Comparison of ENCODE assay signal across 18 cellular contexts in the genomic region with DNA sequence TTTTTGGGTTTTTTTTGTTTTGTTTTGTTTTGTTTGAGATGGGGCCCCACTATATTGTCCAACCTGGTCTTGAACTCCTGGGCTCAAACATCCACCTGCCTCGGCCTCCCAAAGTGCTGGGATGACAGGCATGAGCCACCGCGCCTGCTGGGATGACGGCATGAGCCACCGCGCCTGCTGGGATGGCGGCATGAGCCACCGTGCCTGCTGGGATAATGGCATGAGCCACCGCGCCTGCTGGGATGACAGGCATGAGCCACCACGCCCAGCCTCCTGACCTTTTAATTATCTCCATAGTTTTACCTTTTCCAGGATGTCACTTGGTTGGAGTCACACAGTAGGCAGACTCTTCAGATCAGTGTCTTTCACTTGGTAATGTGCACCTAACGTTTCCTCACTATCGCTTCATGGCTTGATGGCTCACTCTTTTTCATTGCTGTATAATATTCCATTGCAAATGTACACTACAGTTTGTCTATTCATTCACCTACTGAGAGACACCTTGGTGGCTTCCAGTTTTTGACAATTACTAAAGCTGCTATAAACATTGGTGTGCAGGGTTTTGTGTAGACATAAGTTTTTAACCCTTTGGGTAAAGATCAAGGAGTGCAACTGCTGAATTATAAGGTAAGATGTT. TPM values are rescaled to one million over a fixed set of nuclear protein-coding genes. Genes with fewer than 3 reads are reported as not detected.
DNase-seq lines count a peak whose midpoint lies in the region; ATAC-seq and TF ChIP-seq lines count a peak whose summit lies in the region.
"Had no signal": no experiment of that assay in that cellular context is flagged by ENCODE, and none has a peak within 500 bp of the region (broad histone marks: within the 10 kb centered on the region; RNA-seq: fewer than 3 reads in every experiment).

No MANE protein-coding gene starts in this region.

- peaks cover 0 to 7% (median 0%) of the 10 kb centered on the region in 3 experiments for H3K27me3 ChIP-seq in neuronal stem cell (ENCODE audit: control insufficient read depth in 3 of 3, insufficient read depth in 3 of 3, low read depth in 1 of 3, low read length in 3 of 3)

- no peak for ATAC-seq in HG02678 (IDR thresholded peaks at IDR 0.05; ENCODE audit: unreplicated experiment)
- ATAC-seq in HG02798 (IDR thresholded peaks at IDR 0.05; ENCODE audit: poor library complexity, unreplicated experiment): no peak
- ATAC-seq: A549, GM23338 had no signal

- H3K18ac ChIP-seq in neuronal stem cell (ENCODE audit: low read length): no peak overlapping the region

- H4K91ac ChIP-seq in neuronal stem cell (ENCODE audit: low read depth, low read length, poor library complexity): no peak overlapping the region

- no peak overlapping the region for H3K4me3 ChIP-seq in HEK293 (ENCODE audit: low read depth, low read length)
- no peak overlapping the region for H3K4me3 ChIP-seq in neuronal stem cell (ENCODE audit: low read length in 2 of 2)
- H3K4me3 ChIP-seq: A549, GM23338 had no signal

- H3K9me3 ChIP-seq in HEK293 (ENCODE audit: control insufficient read depth, insufficient read depth, low read depth, low read length) (no peaks in the 10 kb centered on the region), neuronal stem cell (replicated peaks in 1 of 2; ENCODE audit: control insufficient read depth in 2 of 2, insufficient read depth in 1 of 2, low read depth in 1 of 2, low read length in 2 of 2) (no peaks in the 10 kb centered on the region)
- H3K9me3 ChIP-seq: A549 had no signal

- H2BK5ac ChIP-seq in neuronal stem cell (ENCODE audit: low read length): no peak overlapping the region

- H2BK15ac ChIP-seq in neuronal stem cell (ENCODE audit: low read length): no peak overlapping the region

- H2BK12ac ChIP-seq in neuronal stem cell (ENCODE audit: low read length): no peak overlapping the region

- no peak overlapping the region for H3K4me2 ChIP-seq in neuronal stem cell (ENCODE audit: insufficient read depth, low read length, poor library complexity, severe bottlenecking)
- H3K4me2 ChIP-seq: A549, GM23338 had no signal

- H3K14ac ChIP-seq in neuronal stem cell (ENCODE audit: low read length): no peak overlapping the region

- WGBS in neuronal stem cell (ENCODE audit: extremely low coverage in 2 of 2, insufficient read length in 2 of 2, insufficient replicate concordance in 1 of 2), 2 donors: no CpG with 5 or more reads among the region's 13 CpGs

- H3K27ac ChIP-seq in HEK293 (ENCODE audit: extremely low read depth, low read depth, low read length) (no peak overlapping the region), RWPE1 (peak overlapping the region; percentile 37; the same call in 1 of the 2 replicates), neuronal stem cell (replicated peaks; ENCODE audit: low read length) (no peak overlapping the region)
- H3K27ac ChIP-seq: 22Rv1, C4-2B had no signal

- H2AFZ ChIP-seq in neuronal stem cell (ENCODE audit: low read length): no peak overlapping the region
- H2AFZ ChIP-seq: GM23338 had no signal

- POLR2A ChIA-PET in HEK293 (lab: Yijun Ruan, JAX): no interaction called here
- POLR2A ChIA-PET in RWPE1 (lab: Yijun Ruan, JAX; ENCODE audit: low non-redundant PET): no interaction called here

- H3K4ac ChIP-seq in neuronal stem cell (ENCODE audit: low read length): no peak overlapping the region

- H4K8ac ChIP-seq in neuronal stem cell (ENCODE audit: low read depth, low read length): peak overlapping the region; percentile 86

- H2AK5ac ChIP-seq in neuronal stem cell (ENCODE audit: low read depth, low read length): peak overlapping the region; percentile 27

- H2BK120ac ChIP-seq in neuronal stem cell (ENCODE audit: low read depth, low read length): no peak overlapping the region

- H3K4me1 ChIP-seq in HEK293 (ENCODE audit: control insufficient read depth, insufficient read depth, low read length) (peaks cover 6% of the 10 kb centered on the region), neuronal stem cell (ENCODE audit: control insufficient read depth in 2 of 2, insufficient read depth in 1 of 2, low read depth in 1 of 2, low read length in 2 of 2) (no peaks in the 10 kb centered on the region)

- CTCF ChIA-PET in HEK293 (lab: Yijun Ruan, JAX) (no interaction called here), RWPE1 (lab: Yijun Ruan, JAX) (no interaction called here)

- H3K79me1 ChIP-seq in neuronal stem cell (ENCODE audit: low read depth, low read length): peaks cover 3% of the 10 kb centered on the region

- no peak overlapping the region for H3K23ac ChIP-seq in neuronal stem cell (ENCODE audit: low read depth, low read length, poor library complexity)

- TF ChIP-seq CTCF in HEK293 (tag by site-specific recombination; IDR thresholded peaks at IDR 0.05) (no peak), RWPE1 (conservative IDR thresholded peaks at IDR 0.05; ENCODE audit: low read depth) (no peak)

- H3K36me3 ChIP-seq in HEK293 (ENCODE audit: control insufficient read depth in 2 of 2, insufficient read depth in 1 of 2, low read length in 2 of 2) (no peaks in the 10 kb centered on the region), neuronal stem cell (replicated peaks in 1 of 2; ENCODE audit: control insufficient read depth in 2 of 2, insufficient read depth in 2 of 2, low read length in 2 of 2) (no peaks in the 10 kb centered on the region)

- DNase-seq in NCI-H1417 (lab: John Stamatoyannopoulos, UW) (peak in 2 of 3 experiments; percentile 16 to 34), NCI-H1417 treated with DMSO at 0.1 percent for 48 hours (lab: John Stamatoyannopoulos, UW) (no peak), RWPE1 (ENCODE audit: low spot score) (no peak), neuronal stem cell (ENCODE audit: low spot score) (no peak), amygdala (lab: John Stamatoyannopoulos, UW) (no peak)
- DNase-seq: AML-193; CD4-positive, alpha-beta T cell; DMS153; DMS79; GDM1; H7 had no signal

- H3K9ac ChIP-seq in neuronal stem cell (ENCODE audit: low read depth, low read length, poor library complexity): no peak overlapping the region

TF ChIP-seq in HEK293, 187 proteins besides CTCF, POLR2A, EP300 and RAD21 (continues in another document):
- TF ChIP-seq, protein P1, sequence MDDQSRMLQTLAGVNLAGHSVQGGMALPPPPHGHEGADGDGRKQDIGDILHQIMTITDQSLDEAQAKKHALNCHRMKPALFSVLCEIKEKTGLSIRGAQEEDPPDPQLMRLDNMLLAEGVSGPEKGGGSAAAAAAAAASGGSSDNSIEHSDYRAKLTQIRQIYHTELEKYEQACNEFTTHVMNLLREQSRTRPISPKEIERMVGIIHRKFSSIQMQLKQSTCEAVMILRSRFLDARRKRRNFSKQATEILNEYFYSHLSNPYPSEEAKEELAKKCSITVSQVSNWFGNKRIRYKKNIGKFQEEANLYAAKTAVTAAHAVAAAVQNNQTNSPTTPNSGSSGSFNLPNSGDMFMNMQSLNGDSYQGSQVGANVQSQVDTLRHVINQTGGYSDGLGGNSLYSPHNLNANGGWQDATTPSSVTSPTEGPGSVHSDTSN (CRISPR knock-in tag; IDR thresholded peaks at IDR 0.05): no peak
- TF ChIP-seq ZNF274 (IDR thresholded peaks at IDR 0.05; ENCODE audit: low read length): no peak
- no peak for TF ChIP-seq ZNF274 (tag by site-specific recombination; IDR thresholded peaks at IDR 0.05; ENCODE audit: borderline replicate concordance)
- TF ChIP-seq ZNF48 (tag by site-specific recombination; IDR thresholded peaks at IDR 0.05): no peak
- no peak for TF ChIP-seq ZNF555 (tag by site-specific recombination; conservative IDR thresholded peaks at IDR 0.05)
- TF ChIP-seq, protein P2, sequence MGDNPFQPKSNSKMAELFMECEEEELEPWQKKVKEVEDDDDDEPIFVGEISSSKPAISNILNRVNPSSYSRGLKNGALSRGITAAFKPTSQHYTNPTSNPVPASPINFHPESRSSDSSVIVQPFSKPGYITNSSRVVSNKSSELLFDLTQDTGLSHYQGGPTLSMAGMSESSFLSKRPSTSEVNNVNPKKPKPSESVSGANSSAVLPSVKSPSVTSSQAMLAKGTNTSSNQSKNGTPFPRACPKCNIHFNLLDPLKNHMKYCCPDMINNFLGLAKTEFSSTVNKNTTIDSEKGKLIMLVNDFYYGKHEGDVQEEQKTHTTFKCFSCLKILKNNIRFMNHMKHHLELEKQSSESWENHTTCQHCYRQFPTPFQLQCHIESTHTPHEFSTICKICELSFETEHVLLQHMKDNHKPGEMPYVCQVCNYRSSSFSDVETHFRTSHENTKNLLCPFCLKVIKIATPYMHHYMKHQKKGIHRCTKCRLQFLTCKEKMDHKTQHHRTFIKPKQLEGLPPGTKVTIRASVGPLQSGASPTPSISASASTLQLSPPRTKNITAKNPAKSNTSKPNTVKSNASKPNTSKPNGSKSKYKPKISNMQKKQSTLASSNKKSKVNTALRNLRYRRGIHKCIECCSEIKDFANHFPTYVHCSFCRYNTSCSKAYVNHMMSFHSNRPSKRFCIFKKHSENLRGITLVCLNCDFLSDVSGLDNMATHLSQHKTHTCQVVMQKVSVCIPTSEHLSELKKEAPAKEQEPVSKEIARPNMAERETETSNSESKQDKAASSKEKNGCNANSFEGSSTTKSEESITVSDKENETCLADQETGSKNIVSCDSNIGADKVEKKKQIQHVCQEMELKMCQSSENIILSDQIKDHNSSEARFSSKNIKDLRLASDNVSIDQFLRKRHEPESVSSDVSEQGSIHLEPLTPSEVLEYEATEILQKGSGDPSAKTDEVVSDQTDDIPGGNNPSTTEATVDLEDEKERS (tag by site-specific recombination; IDR thresholded peaks at IDR 0.05): peak; percentile 94
- no peak for TF ChIP-seq ZSCAN30 (tag by site-specific recombination; IDR thresholded peaks at IDR 0.05)
- TF ChIP-seq, protein P3, sequence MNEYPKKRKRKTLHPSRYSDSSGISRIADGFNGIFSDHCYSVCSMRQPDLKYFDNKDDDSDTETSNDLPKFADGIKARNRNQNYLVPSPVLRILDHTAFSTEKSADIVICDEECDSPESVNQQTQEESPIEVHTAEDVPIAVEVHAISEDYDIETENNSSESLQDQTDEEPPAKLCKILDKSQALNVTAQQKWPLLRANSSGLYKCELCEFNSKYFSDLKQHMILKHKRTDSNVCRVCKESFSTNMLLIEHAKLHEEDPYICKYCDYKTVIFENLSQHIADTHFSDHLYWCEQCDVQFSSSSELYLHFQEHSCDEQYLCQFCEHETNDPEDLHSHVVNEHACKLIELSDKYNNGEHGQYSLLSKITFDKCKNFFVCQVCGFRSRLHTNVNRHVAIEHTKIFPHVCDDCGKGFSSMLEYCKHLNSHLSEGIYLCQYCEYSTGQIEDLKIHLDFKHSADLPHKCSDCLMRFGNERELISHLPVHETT (tag by site-specific recombination; IDR thresholded peaks at IDR 0.05): 0 out of 2 replicates have a peak, but pooled peaks have one; percentile 38

RNA-seq across cellular contexts. Expression of a gene that starts 10.1 kb away (rescaled TPM):
- 29.4 TPM for polyA plus RNA-seq in neuronal stem cell (2013, experiment 1 of 2)
- 26.2 TPM for polyA plus RNA-seq in neuronal stem cell (2013, experiment 2 of 2)

RNA-seq across cellular contexts. Expression of a gene that starts 49.5 kb away (rescaled TPM):
- polyA plus RNA-seq in neuronal stem cell (2013, experiment 1 of 2): 31.3 TPM
- 31.6 TPM for polyA plus RNA-seq in neuronal stem cell (2013, experiment 2 of 2)

RNA-seq across cellular contexts. Expression of a gene that starts 49.6 kb away (rescaled TPM):
- 0.73 TPM for polyA plus RNA-seq in neuronal stem cell (2013, experiment 1 of 2)
- 0.65 TPM for polyA plus RNA-seq in neuronal stem cell (2013, experiment 2 of 2)

Comparison
In these comparisons a context has a peak if more than half of its experiments do, and no peak if none do; other contexts are left out.
1. DNase-seq: peak in NCI-H1417 (2 of 3); none in NCI-H1417 treated with DMSO at 0.1 percent for 48 hours (single experiment), RWPE1 (single experiment), neuronal stem cell (single experiment) and amygdala (0 of 56).